In genomic region chr10:86447422-86447821, GRCh38 we compare ENCODE assay signal across 12 cellular contexts.
DNase-seq lines count a peak whose midpoint lies in the region; ATAC-seq, FAIRE-seq and TF ChIP-seq lines count a peak whose summit lies in the region.
"Had no signal": no experiment of that assay in that cellular context is flagged by ENCODE, and none has a peak within 500 bp of the region (broad histone marks: within the 10 kb centered on the region; RNA-seq: fewer than 3 reads in every experiment).

No MANE protein-coding gene starts in this region.

- TF ChIP-seq CTCF in CD8-positive, alpha-beta T cell (IDR thresholded peaks at IDR 0.05) = no peak
- no peak for TF ChIP-seq CTCF in activated CD8-positive, alpha-beta T cell treated with anti-CD3 and anti-CD28 coated beads for 36 hours (IDR thresholded peaks at IDR 0.05)
- TF ChIP-seq CTCF in mesothelial cell of epicardium (IDR thresholded peaks at IDR 0.05; ENCODE audit: unreplicated experiment) = no peak
- no peak for TF ChIP-seq CTCF in GM13976 (IDR thresholded peaks at IDR 0.05; ENCODE audit: borderline replicate concordance, control extremely low read depth, extremely low read depth, insufficient read depth, missing control alignments)

- H3K27me3 ChIP-seq in BLaER1 = no peaks in the 10 kb centered on the region
- H3K27me3 ChIP-seq in CD8-positive, alpha-beta T cell (ENCODE audit: insufficient read depth, low read length) = no peaks in the 10 kb centered on the region
- no peaks in the 10 kb centered on the region for H3K27me3 ChIP-seq in small intestine (ENCODE audit: control insufficient read depth in 2 of 2, insufficient read depth in 2 of 2, low read length in 2 of 2)
- H3K27me3 ChIP-seq: colonic mucosa, left lung had no signal

- peaks cover 81% of the 10 kb centered on the region for H3K36me3 Mint-ChIP-seq in CD8-positive, alpha-beta T cell
- peaks cover 64% of the 10 kb centered on the region for H3K36me3 Mint-ChIP-seq in activated CD8-positive, alpha-beta T cell treated with anti-CD3 and anti-CD28 coated beads for 36 hours (ENCODE audit: low read depth)
- H3K36me3 Mint-ChIP-seq in mesothelial cell of epicardium = peaks cover 56% of the 10 kb centered on the region

- ATAC-seq in CD8-positive, alpha-beta T cell = no peak
- no peak for ATAC-seq in activated CD8-positive, alpha-beta T cell treated with anti-CD3 and anti-CD28 coated beads for 36 hours

- in situ Hi-C loops in GM13976 (cut with MboI; ENCODE audit: low sequenced_read_pairs, unreplicated experiment) = no loop called here

- H3K9me3 ChIP-seq in BLaER1 = no peaks in the 10 kb centered on the region
- H3K9me3 ChIP-seq in CD8-positive, alpha-beta T cell (ENCODE audit: low read length) = no peaks in the 10 kb centered on the region
- H3K9me3 ChIP-seq in small intestine (ENCODE audit: control insufficient read depth, low read depth) = no peaks in the 10 kb centered on the region
- H3K9me3 ChIP-seq: colonic mucosa, left lung had no signal

- H3K4me1 ChIP-seq in BLaER1 (peaks cover 37% of the 10 kb centered on the region), small intestine (ENCODE audit: control insufficient read depth in 2 of 2, insufficient read depth in 1 of 2, low read depth in 1 of 2, low read length in 1 of 2) (peaks cover 0 to 2% of the 10 kb centered on the region in 2 donors)
- H3K4me1 ChIP-seq in CD8-positive, alpha-beta T cell (ENCODE audit: insufficient read depth, low read length) = peaks cover 21% of the 10 kb centered on the region
- H3K4me1 ChIP-seq: colonic mucosa had no signal

- no peaks in the 10 kb centered on the region for H3K9me3 Mint-ChIP-seq in CD8-positive, alpha-beta T cell
- no peaks in the 10 kb centered on the region for H3K9me3 Mint-ChIP-seq in activated CD8-positive, alpha-beta T cell treated with anti-CD3 and anti-CD28 coated beads for 36 hours
- H3K9me3 Mint-ChIP-seq in mesothelial cell of epicardium = no peaks in the 10 kb centered on the region

- peaks cover 33% of the 10 kb centered on the region for H3K4me1 Mint-ChIP-seq in CD8-positive, alpha-beta T cell (ENCODE audit: low read depth)
- peaks cover 30% of the 10 kb centered on the region for H3K4me1 Mint-ChIP-seq in activated CD8-positive, alpha-beta T cell treated with anti-CD3 and anti-CD28 coated beads for 36 hours (ENCODE audit: low read depth)
- H3K4me1 Mint-ChIP-seq in mesothelial cell of epicardium = peaks cover 5% of the 10 kb centered on the region

- no peak overlapping the region for H3K4me3 ChIP-seq in BLaER1
- H3K4me3 ChIP-seq in CD8-positive, alpha-beta T cell (ENCODE audit: low read depth, low read length) = no peak overlapping the region
- no peak overlapping the region for H3K4me3 ChIP-seq in small intestine (ENCODE audit: low read depth in 1 of 2, low read length in 2 of 2)
- H3K4me3 ChIP-seq: colonic mucosa, left lung had no signal

- POLR2A ChIA-PET in CD8-positive, alpha-beta T cell (lab: Charles Lee) = interaction anchor here (1.5 kb wide), 1 partner anchor 23 kb away, joined by 3 read pairs; no protein-coding TSS in a partner anchor
- POLR2A ChIA-PET in activated CD8-positive, alpha-beta T cell treated with anti-CD3 and anti-CD28 coated beads for 36 hours (lab: Charles Lee) = interaction anchor here (1.4 kb wide), 1 partner anchor 9 kb away, joined by 3 read pairs; no protein-coding TSS in a partner anchor

- H3K4me3 Mint-ChIP-seq in CD8-positive, alpha-beta T cell = no peak overlapping the region
- no peak overlapping the region for H3K4me3 Mint-ChIP-seq in activated CD8-positive, alpha-beta T cell treated with anti-CD3 and anti-CD28 coated beads for 36 hours
- H3K4me3 Mint-ChIP-seq in mesothelial cell of epicardium = no peak overlapping the region

- H3K27ac Mint-ChIP-seq in CD8-positive, alpha-beta T cell = peak overlapping the region; percentile 46
- peak overlapping the region; percentile 51 for H3K27ac Mint-ChIP-seq in activated CD8-positive, alpha-beta T cell treated with anti-CD3 and anti-CD28 coated beads for 36 hours
- H3K27ac Mint-ChIP-seq in mesothelial cell of epicardium = peak overlapping the region; percentile 51

- peak overlapping the region; percentile 29; the same call in 1 of the 2 replicates for H3K27ac ChIP-seq in BLaER1
- H3K27ac ChIP-seq in CD8-positive, alpha-beta T cell (ENCODE audit: low read depth, low read length) = no peak overlapping the region
- H3K27ac ChIP-seq in small intestine (ENCODE audit: low read depth in 1 of 2, low read length in 1 of 2) = peak overlapping the region in 1 of 2 donors; percentile 44
- H3K27ac ChIP-seq: colonic mucosa had no signal

- peaks cover 99% of the 10 kb centered on the region for H3K36me3 ChIP-seq in BLaER1
- H3K36me3 ChIP-seq in CD8-positive, alpha-beta T cell (ENCODE audit: insufficient read depth, low read length) = peaks cover 34% of the 10 kb centered on the region
- peaks cover 10 to 12% of the 10 kb centered on the region in 2 donors for H3K36me3 ChIP-seq in small intestine (ENCODE audit: control insufficient read depth in 2 of 2, insufficient read depth in 2 of 2, low read length in 2 of 2)

- intact Hi-C loops in CD8-positive, alpha-beta T cell (cut with DNase I, micrococcal nuclease) = no loop called here
- intact Hi-C loops in activated CD8-positive, alpha-beta T cell treated with anti-CD3 and anti-CD28 coated beads for 36 hours (cut with micrococcal nuclease) = loop anchor here (10.0 kb wide), 1 partner anchor 53 kb away; no protein-coding TSS in a partner anchor

- FAIRE-seq in small intestine (lab: Jason Lieb, UNC) = no peak

- H4K20me1 ChIP-seq in BLaER1 = no peaks in the 10 kb centered on the region

- H3K9ac ChIP-seq in BLaER1 = no peak overlapping the region

- no peaks in the 10 kb centered on the region for H3K27me3 Mint-ChIP-seq in CD8-positive, alpha-beta T cell (ENCODE audit: low read depth)
- H3K27me3 Mint-ChIP-seq in activated CD8-positive, alpha-beta T cell treated with anti-CD3 and anti-CD28 coated beads for 36 hours = no peaks in the 10 kb centered on the region
- no peaks in the 10 kb centered on the region for H3K27me3 Mint-ChIP-seq in mesothelial cell of epicardium (ENCODE audit: low read depth)

- CTCF ChIA-PET in CD8-positive, alpha-beta T cell (lab: Charles Lee) = no interaction called here
- CTCF ChIA-PET in activated CD8-positive, alpha-beta T cell treated with anti-CD3 and anti-CD28 coated beads for 36 hours (lab: Charles Lee) = interaction anchor here (4.2 kb wide), 1 partner anchor 47 kb away, joined by 18 read pairs; no protein-coding TSS in a partner anchor

- DNase-seq in CD8-positive, alpha-beta T cell = no peak
- no peak for DNase-seq in activated CD8-positive, alpha-beta T cell treated with anti-CD3 and anti-CD28 coated beads for 36 hours
- DNase-seq in mesothelial cell of epicardium (ENCODE audit: low spot score in 2 of 2, unreplicated experiment in 2 of 2) = no peak
- no peak for DNase-seq in GM13976 (ENCODE audit: low spot score)
- DNase-seq in NOMO-1 treated with dmso at 0.1 percent for 144 hours (lab: John Stamatoyannopoulos, UW; ENCODE audit: unreplicated experiment) = no peak
- DNase-seq in small intestine = no peak
- DNase-seq: activated CD4-positive, alpha-beta T cell treated with anti-CD3 and anti-CD28 coated beads for 4 hours; colonic mucosa; hippocampal formation; left lung; NCI-H1105 treated with DMSO at 0.1 percent for 48 hours had no signal

- H3K4me2 ChIP-seq in BLaER1 = 0 out of 2 replicates have a peak overlapping the region, but pooled peaks have one; percentile 18
